ENCODE assay signal across 12 cellular contexts in the genomic region with DNA sequence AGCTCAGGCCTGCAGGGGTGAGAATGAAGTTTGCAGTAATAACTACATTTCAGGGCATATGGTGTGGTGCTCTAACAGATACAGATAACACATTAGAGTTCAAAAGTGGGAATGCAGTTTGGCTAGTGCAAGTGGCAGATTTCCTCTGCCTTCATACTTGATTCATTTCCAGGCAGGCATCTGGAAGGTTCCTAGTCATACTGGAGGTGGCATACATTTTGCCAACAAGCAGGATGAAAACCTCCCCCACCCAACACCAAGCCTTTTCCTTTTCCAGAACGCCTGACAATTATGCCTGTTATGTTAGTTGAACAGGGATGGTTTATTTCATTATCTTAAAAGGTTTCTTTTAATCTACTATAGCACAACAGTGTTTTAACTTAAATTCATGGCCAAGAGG.
"Had no signal": no experiment of that assay in that cellular context is flagged by ENCODE, and none has a peak within 500 bp of the region (broad histone marks: within the 10 kb centered on the region; RNA-seq: fewer than 3 reads in every experiment).

No MANE protein-coding gene starts in this region.

- H3K9me3 Mint-ChIP-seq: natural killer cell treated with Interleukin-12 subunit alpha and Interleukin-12 subunit beta and Interleukin-15 and Interleukin-18, amount 100 ng/mL, for 72 hours; stimulated activated naive CD8-positive, alpha-beta T cell treated with anti-CD3 and anti-CD28 coated beads, Interleukin-15, Interleukin-2, amounts not matched to agents 100 ng/mL and 50 ng/mL, for 24 hours; T-cell had no signal

- DNase-seq: activated CD4-positive, alpha-beta T cell treated with anti-CD3 and anti-CD28 coated beads, Interleukin-2, amount 50 U/mL, for 4 hours; activated CD4-positive, CD25-positive, alpha-beta regulatory T cell treated with anti-CD3 and anti-CD28 coated beads, Interleukin-2, amount 50 U/mL, for 72 hours; dermis blood vessel endothelial cell; psoas muscle; right lobe of liver; T-cell; T1000; testis; upper lobe of right lung had no signal

- H3K27ac Mint-ChIP-seq: activated naive CD8-positive, alpha-beta T cell; natural killer cell treated with Interleukin-12 subunit alpha and Interleukin-12 subunit beta and Interleukin-15 and Interleukin-18, amount 100 ng/mL, for 72 hours; stimulated activated naive CD8-positive, alpha-beta T cell treated with anti-CD3 and anti-CD28 coated beads, Interleukin-15, Interleukin-2, amounts not matched to agents 100 ng/mL and 50 ng/mL, for 24 hours; T-cell had no signal

- ATAC-seq: natural killer cell treated with Interleukin-12 subunit alpha and Interleukin-12 subunit beta and Interleukin-15 and Interleukin-18, amount 100 ng/mL, for 72 hours; right lobe of liver; T-cell; upper lobe of right lung had no signal

- H3K4me1 Mint-ChIP-seq: T-cell had no signal

- H3K27me3 Mint-ChIP-seq: activated naive CD8-positive, alpha-beta T cell; natural killer cell treated with Interleukin-12 subunit alpha and Interleukin-12 subunit beta and Interleukin-15 and Interleukin-18, amount 100 ng/mL, for 72 hours; stimulated activated naive CD8-positive, alpha-beta T cell treated with anti-CD3 and anti-CD28 coated beads, Interleukin-15, Interleukin-2, amounts not matched to agents 100 ng/mL and 50 ng/mL, for 24 hours; T-cell had no signal

- H3K4me3 Mint-ChIP-seq: activated naive CD8-positive, alpha-beta T cell; natural killer cell treated with Interleukin-12 subunit alpha and Interleukin-12 subunit beta and Interleukin-15 and Interleukin-18, amount 100 ng/mL, for 72 hours; stimulated activated naive CD8-positive, alpha-beta T cell treated with anti-CD3 and anti-CD28 coated beads, Interleukin-15, Interleukin-2, amounts not matched to agents 100 ng/mL and 50 ng/mL, for 24 hours; T-cell had no signal
